ENCODE assay signal across 16 cellular contexts in the genomic region with DNA sequence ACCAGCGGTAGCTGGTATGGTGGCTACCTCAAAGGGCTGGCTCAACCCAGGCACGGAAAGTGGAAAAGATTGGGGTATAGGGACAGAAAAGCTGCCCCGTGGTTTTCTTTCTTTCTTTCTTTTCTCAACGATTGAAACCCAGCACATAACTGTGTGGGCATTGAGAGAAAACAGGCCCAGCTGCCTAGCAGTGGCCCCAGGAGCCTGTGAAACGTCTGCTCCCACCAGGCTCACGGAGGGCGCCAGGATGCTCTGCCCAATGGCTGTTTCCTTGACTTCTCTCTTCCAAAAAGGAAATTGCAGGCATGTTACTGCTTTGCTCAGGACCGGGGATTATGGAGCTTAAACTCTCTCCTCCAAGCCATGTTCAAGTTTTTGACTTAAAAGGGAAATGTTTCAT.
DNase-seq lines count a peak whose midpoint lies in the region; ATAC-seq and TF ChIP-seq lines count a peak whose summit lies in the region.
"Had no signal": no experiment of that assay in that cellular context is flagged by ENCODE, and none has a peak within 500 bp of the region (broad histone marks: within the 10 kb centered on the region; RNA-seq: fewer than 3 reads in every experiment).

No MANE protein-coding gene starts in this region.

- H3K36me3 ChIP-seq in ascending aorta (no peaks in the 10 kb centered on the region), osteoblast (ENCODE audit: insufficient read depth, low read length) (no peaks in the 10 kb centered on the region), thoracic aorta (no peaks in the 10 kb centered on the region)
- H3K36me3 ChIP-seq: BE2C had no signal

- H3K4me3 ChIP-seq in ascending aorta (no peak overlapping the region), osteoblast (ENCODE audit: insufficient read depth, low read length) (no peak overlapping the region), thoracic aorta (no peak overlapping the region)

- DNase-seq in ascending aorta (ENCODE audit: low spot score in 2 of 2) (no peak), islet precursor cell (peak; percentile 29), osteoblast (ENCODE audit: insufficient read length, low spot score, missing footprints) (no peak), thoracic aorta (ENCODE audit: low spot score) (no peak), Calu3 (no peak), 8988T (no peak)
- DNase-seq in stimulated activated CD4-positive, alpha-beta T cell treated with anti-CD3 and anti-CD28 coated beads, Interleukin-2, amount 100 ng/mL, for 48 hours = no peak
- DNase-seq in stimulated activated naive CD8-positive, alpha-beta T cell treated with anti-CD3 and anti-CD28 coated beads, Interleukin-15, amount 100 ng/mL, for 72 hours = no peak
- DNase-seq: BE2C; CD4-positive, alpha-beta memory T cell; DMS153; DMS79 treated with DMSO at 0.1 percent for 48 hours; EL had no signal

- H3K4me3 Mint-ChIP-seq in Calu3 (ENCODE audit: low read depth, unreplicated experiment) = no peak overlapping the region
- no peak overlapping the region for H3K4me3 Mint-ChIP-seq in stimulated activated naive CD8-positive, alpha-beta T cell treated with anti-CD3 and anti-CD28 coated beads, Interleukin-15, amount 100 ng/mL, for 72 hours
- H3K4me3 Mint-ChIP-seq: CD4-positive, alpha-beta memory T cell had no signal

- H3K4me1 Mint-ChIP-seq in Calu3 (ENCODE audit: low read depth, unreplicated experiment) = no peaks in the 10 kb centered on the region
- peaks cover 5% of the 10 kb centered on the region for H3K4me1 Mint-ChIP-seq in stimulated activated naive CD8-positive, alpha-beta T cell treated with anti-CD3 and anti-CD28 coated beads, Interleukin-15, amount 100 ng/mL, for 72 hours

- CTCF ChIA-PET in Calu3 (lab: Charles Lee) = no interaction called here

- H3K9me3 ChIP-seq in ascending aorta = peaks cover 0 to 18% of the 10 kb centered on the region in 2 donors
- no peaks in the 10 kb centered on the region for H3K9me3 ChIP-seq in osteoblast (ENCODE audit: low read depth, low read length)
- no peaks in the 10 kb centered on the region for H3K9me3 ChIP-seq in thoracic aorta
- H3K9me3 ChIP-seq: BE2C had no signal

- H3K4me2 ChIP-seq in osteoblast (ENCODE audit: insufficient read depth, low read length) = no peak overlapping the region

- no peaks in the 10 kb centered on the region for H4K20me1 ChIP-seq in osteoblast (ENCODE audit: insufficient read depth, low read length)

- no peaks in the 10 kb centered on the region for H3K79me2 ChIP-seq in osteoblast (ENCODE audit: insufficient read depth, low read length)

- no peak overlapping the region for H3K27ac Mint-ChIP-seq in Calu3 (ENCODE audit: unreplicated experiment)
- no peak overlapping the region for H3K27ac Mint-ChIP-seq in stimulated activated naive CD8-positive, alpha-beta T cell treated with anti-CD3 and anti-CD28 coated beads, Interleukin-15, amount 100 ng/mL, for 72 hours

- ATAC-seq in thoracic aorta (ENCODE audit: insufficient number of reproducible peaks, low FRiP score, low read depth) = no peak
- no peak for ATAC-seq in stimulated activated naive CD8-positive, alpha-beta T cell treated with anti-CD3 and anti-CD28 coated beads, Interleukin-15, amount 100 ng/mL, for 72 hours
- ATAC-seq: HCT116, HepG2 had no signal

- no peaks in the 10 kb centered on the region for H3K9me3 Mint-ChIP-seq in Calu3 (ENCODE audit: low read depth, unreplicated experiment)
- peaks cover 12 to 13% of the 10 kb centered on the region in 2 donors for H3K9me3 Mint-ChIP-seq in stimulated activated naive CD8-positive, alpha-beta T cell treated with anti-CD3 and anti-CD28 coated beads, Interleukin-15, amount 100 ng/mL, for 72 hours

- H3K27me3 ChIP-seq in ascending aorta (no peaks in the 10 kb centered on the region), osteoblast (ENCODE audit: insufficient read depth, low read length) (no peaks in the 10 kb centered on the region), thoracic aorta (replicated peaks; ENCODE audit: insufficient read depth) (no peaks in the 10 kb centered on the region)
- H3K27me3 ChIP-seq: BE2C had no signal

- TF ChIP-seq CTCF in ascending aorta (IDR thresholded peaks at IDR 0.05) (no peak), osteoblast (IDR thresholded peaks at IDR 0.05; ENCODE audit: extremely low read depth, low read depth, low read length) (no peak), thoracic aorta (IDR thresholded peaks at IDR 0.05) (no peak), Calu3 (IDR thresholded peaks at IDR 0.05; ENCODE audit: unreplicated experiment) (no peak)

- H2AFZ ChIP-seq in osteoblast (ENCODE audit: low read length) = peak overlapping the region; percentile 63

- no TSS peak for BruUV-seq in Calu3 (replicated peaks; lab: Mats Ljungman, UMichigan)

- H3K27me3 Mint-ChIP-seq in Calu3 (ENCODE audit: unreplicated experiment) = peaks cover 35% of the 10 kb centered on the region
- peaks cover 13% of the 10 kb centered on the region for H3K27me3 Mint-ChIP-seq in stimulated activated naive CD8-positive, alpha-beta T cell treated with anti-CD3 and anti-CD28 coated beads, Interleukin-15, amount 100 ng/mL, for 72 hours

- H3K4me1 ChIP-seq in ascending aorta = peaks cover 0 to 19% of the 10 kb centered on the region in 2 donors
- peaks cover 16% of the 10 kb centered on the region for H3K4me1 ChIP-seq in osteoblast (ENCODE audit: insufficient read depth, low read length)
- peaks cover 13 to 31% of the 10 kb centered on the region in 2 donors for H3K4me1 ChIP-seq in thoracic aorta (ENCODE audit: control insufficient read depth in 1 of 2, low read depth in 2 of 2)
- H3K4me1 ChIP-seq: BE2C had no signal

- no peaks in the 10 kb centered on the region for H3K36me3 Mint-ChIP-seq in Calu3 (ENCODE audit: insufficient read depth, unreplicated experiment)

- H3K27ac ChIP-seq in ascending aorta = peak overlapping the region; percentile 85 to 91
- no peak overlapping the region for H3K27ac ChIP-seq in osteoblast (ENCODE audit: low read depth, low read length)
- peak overlapping the region; percentile 82 to 85 for H3K27ac ChIP-seq in thoracic aorta
- H3K27ac ChIP-seq: C4-2B had no signal

- intact Hi-C loops in ascending aorta (cut with DNase I) = loop anchor here (5.0 to 10.0 kb wide), 2 partner anchors 202 to 514 kb away; no protein-coding TSS in a partner anchor
- intact Hi-C loops in Calu3 (cut with micrococcal nuclease; ENCODE audit: unreplicated experiment) = no loop called here
